Comparison of ENCODE assay signal across 34 cellular contexts in the genomic region with DNA sequence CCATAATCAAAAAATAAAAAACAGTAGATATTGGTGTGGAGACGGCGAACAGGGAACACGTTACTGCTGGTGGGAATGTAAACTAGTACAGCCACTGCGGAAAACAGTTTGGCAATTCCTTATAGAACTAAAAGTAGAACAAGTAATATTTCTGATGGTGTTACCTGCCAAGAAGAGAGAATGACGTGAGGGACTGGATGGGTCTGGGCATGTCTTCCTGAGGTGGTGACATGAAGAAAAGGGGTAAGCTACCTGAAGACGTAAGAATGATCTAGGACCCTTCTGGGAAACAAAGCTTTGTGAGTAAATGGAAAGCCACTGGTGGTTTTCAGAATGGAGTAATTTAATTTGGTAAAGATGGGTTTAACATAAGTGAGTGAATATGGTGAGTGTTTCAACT. TPM values are rescaled to one million over a fixed set of nuclear protein-coding genes. Genes with fewer than 3 reads are reported as not detected.
"Had no signal": no experiment of that assay in that cellular context is flagged by ENCODE, and none has a peak within 500 bp of the region (broad histone marks: within the 10 kb centered on the region; RNA-seq: fewer than 3 reads in every experiment).

No MANE protein-coding gene starts in this region.

- H3K36me3 Mint-ChIP-seq: activated naive CD8-positive, alpha-beta T cell had no signal

- H3K36me3 ChIP-seq: cardiac muscle cell, gastroesophageal sphincter, WERI-Rb-1 had no signal

- H3K9me3 Mint-ChIP-seq: activated B cell treated with CpG ODN at 0.5 μM for 24 hours; activated CD8-positive, alpha-beta T cell treated with anti-CD3 and anti-CD28 coated beads for 36 hours; activated T-cell treated with anti-CD3 and anti-CD28 coated beads, Interleukin-2, amount 50 U/mL, for 4 hours; activated T-helper 17 cell treated with anti-CD3 and anti-CD28 coated beads, Interleukin-2, amount 50 U/mL, for 72 hours; dendritic cell treated with granulocyte-macrophage colony-stimulating factor and Interleukin-4, amounts not matched to agents 40 ng/mL and 50 ng/mL, for 4 days; T-helper 2 cell treated with Interferon-gamma antibody and Interleukin-4, amounts not matched to agents 5 μg/mL and 100 μg/mL, for 36 hours had no signal

- H3K27me3 ChIP-seq: body of pancreas, cardiac muscle cell, dorsolateral prefrontal cortex, esophagus muscularis mucosa, gastroesophageal sphincter had no signal

- H3K4me1 Mint-ChIP-seq: activated B cell treated with CpG ODN at 0.5 μM for 24 hours; activated T-helper 17 cell treated with anti-CD3 and anti-CD28 coated beads, Interleukin-2, amount 50 U/mL, for 72 hours; T-helper 17 cell had no signal

- H3K27ac Mint-ChIP-seq: activated B cell treated with CpG ODN at 0.5 μM for 24 hours; activated CD8-positive, alpha-beta T cell treated with anti-CD3 and anti-CD28 coated beads for 36 hours; activated naive CD8-positive, alpha-beta T cell; activated T-helper 17 cell treated with anti-CD3 and anti-CD28 coated beads, Interleukin-2, amount 50 U/mL, for 72 hours; dendritic cell treated with granulocyte-macrophage colony-stimulating factor and Interleukin-4, amounts not matched to agents 40 ng/mL and 50 ng/mL, for 4 days; endodermal cell; T-helper 17 cell; T-helper 2 cell treated with Interferon-gamma antibody and Interleukin-4, amounts not matched to agents 5 μg/mL and 100 μg/mL, for 36 hours had no signal

- H3K4me3 Mint-ChIP-seq: activated B cell treated with CpG ODN at 0.5 μM for 24 hours; activated CD8-positive, alpha-beta T cell treated with anti-CD3 and anti-CD28 coated beads for 36 hours; activated naive CD8-positive, alpha-beta T cell; activated T-cell treated with anti-CD3 and anti-CD28 coated beads, Interleukin-2, amount 50 U/mL, for 4 hours; activated T-helper 17 cell treated with anti-CD3 and anti-CD28 coated beads, Interleukin-2, amount 50 U/mL, for 72 hours; dendritic cell treated with granulocyte-macrophage colony-stimulating factor and Interleukin-4, amounts not matched to agents 40 ng/mL and 50 ng/mL, for 4 days; endodermal cell; T-helper 17 cell; T-helper 2 cell treated with Interferon-gamma antibody and Interleukin-4, amounts not matched to agents 5 μg/mL and 100 μg/mL, for 36 hours had no signal

- ATAC-seq: activated CD4-positive, CD25-positive, alpha-beta regulatory T cell treated with anti-CD3 and anti-CD28 coated beads, Interleukin-2, amount 50 U/mL, for 24 hours; activated CD8-positive, alpha-beta T cell treated with anti-CD3 and anti-CD28 coated beads for 36 hours; activated T-cell treated with anti-CD3 and anti-CD28 coated beads, Interleukin-2, amount 50 U/mL, for 4 hours; activated T-helper 17 cell treated with anti-CD3 and anti-CD28 coated beads, Interleukin-2, amount 50 U/mL, for 72 hours; body of pancreas; gastroesophageal sphincter; T-helper 17 cell had no signal

- DNase-seq: activated B cell treated with CpG ODN at 0.5 μM for 24 hours; activated CD4-positive, alpha-beta T cell treated with anti-CD3 and anti-CD28 coated beads for 48 hours; activated CD4-positive, alpha-beta T cell treated with anti-CD3 and anti-CD28 coated beads, Interleukin-2, amount 50 U/mL, for 1 hour; activated CD4-positive, alpha-beta T cell treated with anti-CD3 and anti-CD28 coated beads, Interleukin-2, amount 50 U/mL, for 48 hours; activated CD8-positive, alpha-beta memory T cell treated with anti-CD3 and anti-CD28 coated beads for 24 hours; activated CD8-positive, alpha-beta T cell treated with anti-CD3 and anti-CD28 coated beads for 36 hours; activated effector memory CD4-positive, alpha-beta T cell treated with Interleukin-2 at 50 U/mL for 16 hours; activated gamma-delta T cell treated with Interleukin-2 at 50 U/mL for 16 hours; activated naive CD4-positive, alpha-beta T cell treated with anti-CD3 and anti-CD28 coated beads, Interleukin-2, amount 50 U/mL, for 16 hours; activated naive CD4-positive, alpha-beta T cell treated with Interleukin-2 at 50 U/mL for 16 hours; activated T-cell treated with anti-CD3 and anti-CD28 coated beads, Interleukin-2, amount 50 U/mL, for 4 hours; amniotic stem cell; anterior cingulate cortex; body of pancreas; central memory CD4-positive, alpha-beta T cell; cerebellar nuclear complex; dorsolateral prefrontal cortex; effector memory CD4-positive, alpha-beta T cell; endodermal cell; erythroblast; foreskin melanocyte; T-helper 1 cell; T-helper 17 cell; T1000; WERI-Rb-1 had no signal

- H3K27ac ChIP-seq: body of pancreas, cardiac muscle cell, coronary artery, dorsolateral prefrontal cortex, esophagus muscularis mucosa, gastroesophageal sphincter, WERI-Rb-1 had no signal

- H3K4me3 ChIP-seq: body of pancreas, cardiac muscle cell, coronary artery, dorsolateral prefrontal cortex, esophagus muscularis mucosa, gastroesophageal sphincter had no signal

- H3K9me3 ChIP-seq: body of pancreas, esophagus muscularis mucosa, gastroesophageal sphincter had no signal

RNA-seq across cellular contexts. Expression of a gene that starts 19.4 kb away (rescaled TPM):
- total RNA-seq: activated B cell treated with CpG ODN at 0.5 μM for 24 hours had no signal
